22 cellular contexts compared by ENCODE assay signal in genomic region chr19:14502334-14503092, GRCh38. TPM values are rescaled to one million over a fixed set of nuclear protein-coding genes. Genes with fewer than 3 reads are reported as not detected.
DNase-seq lines count a peak whose midpoint lies in the region; ATAC-seq, FAIRE-seq and TF ChIP-seq lines count a peak whose summit lies in the region.
"Had no signal": no experiment of that assay in that cellular context is flagged by ENCODE, and none has a peak within 500 bp of the region (broad histone marks: within the 10 kb centered on the region; RNA-seq: fewer than 3 reads in every experiment).

No MANE protein-coding gene starts in this region.

- H3K27ac Mint-ChIP-seq in CD4-positive, CD25-positive, alpha-beta regulatory T cell, result peak overlapping the region in 2 of 3 donors; percentile 42 to 60
- no peak overlapping the region for H3K27ac Mint-ChIP-seq in astrocyte (ENCODE audit: unreplicated experiment)
- H3K27ac Mint-ChIP-seq: T-helper 2 cell treated with Interferon-gamma antibody and Interleukin-4, amounts not matched to agents 5 μg/mL and 100 μg/mL, for 36 hours had no signal

- peak overlapping the region in 1 of 4 donors; percentile 21 for H3K4me3 Mint-ChIP-seq in CD4-positive, CD25-positive, alpha-beta regulatory T cell
- H3K4me3 Mint-ChIP-seq in astrocyte (ENCODE audit: unreplicated experiment), result peak overlapping the region; percentile 27
- H3K4me3 Mint-ChIP-seq: T-helper 2 cell treated with Interferon-gamma antibody and Interleukin-4, amounts not matched to agents 5 μg/mL and 100 μg/mL, for 36 hours had no signal

- H3K9ac ChIP-seq in HUES6 (ENCODE audit: low read length), result peak overlapping the region; percentile 24
- H3K9ac ChIP-seq in astrocyte (ENCODE audit: low read length), result no peak overlapping the region
- no peak overlapping the region for H3K9ac ChIP-seq in liver (ENCODE audit: low read depth in 1 of 2, low read length in 2 of 2)

- whole genome bisulfite sequencing in liver, result 72% methylated on average over 11 of the region's 11 CpGs

- no peak for TF ChIP-seq CTCF in astrocyte (IDR thresholded peaks at IDR 0.05; ENCODE audit: insufficient read depth, low read depth, low read length)
- TF ChIP-seq CTCF in liver (IDR thresholded peaks at IDR 0.05; ENCODE audit: low read depth, low read length, missing input control), result no peak
- no peak for TF ChIP-seq CTCF in coronary artery (IDR thresholded peaks at IDR 0.05)

- no peaks in the 10 kb centered on the region for H3K27me3 ChIP-seq in CD4-positive, CD25-positive, alpha-beta regulatory T cell (ENCODE audit: control insufficient read depth, insufficient read depth, low read length)
- H3K27me3 ChIP-seq in HUES6 (ENCODE audit: control insufficient read depth, insufficient read depth, low read length) (no peaks in the 10 kb centered on the region), astrocyte (ENCODE audit: insufficient read depth, low read length) (no peaks in the 10 kb centered on the region), liver (ENCODE audit: control insufficient read depth in 4 of 4, insufficient read depth in 4 of 4, low read length in 3 of 4) (no peaks in the 10 kb centered on the region)
- H3K27me3 ChIP-seq: SJSA1, uterus had no signal

- H3K9me3 Mint-ChIP-seq in CD4-positive, CD25-positive, alpha-beta regulatory T cell, result no peaks in the 10 kb centered on the region
- no peaks in the 10 kb centered on the region for H3K9me3 Mint-ChIP-seq in astrocyte (ENCODE audit: unreplicated experiment)
- H3K9me3 Mint-ChIP-seq: T-helper 2 cell treated with Interferon-gamma antibody and Interleukin-4, amounts not matched to agents 5 μg/mL and 100 μg/mL, for 36 hours had no signal

- H3K4me1 Mint-ChIP-seq in CD4-positive, CD25-positive, alpha-beta regulatory T cell, result peaks cover 6 to 47% (median 28%) of the 10 kb centered on the region in 4 donors
- peaks cover 5% of the 10 kb centered on the region for H3K4me1 Mint-ChIP-seq in astrocyte (ENCODE audit: low read depth, unreplicated experiment)

- H3K36me3 Mint-ChIP-seq in CD4-positive, CD25-positive, alpha-beta regulatory T cell, result no peaks in the 10 kb centered on the region
- H3K36me3 Mint-ChIP-seq in astrocyte (ENCODE audit: low read depth, unreplicated experiment), result no peaks in the 10 kb centered on the region
- H3K36me3 Mint-ChIP-seq: CD4-positive, alpha-beta memory T cell had no signal

- H3K4me1 ChIP-seq in CD4-positive, CD25-positive, alpha-beta regulatory T cell (ENCODE audit: control insufficient read depth, insufficient read depth, low read length, poor library complexity, severe bottlenecking), result peaks cover 29% of the 10 kb centered on the region
- H3K4me1 ChIP-seq in HUES6 (ENCODE audit: control insufficient read depth, insufficient read depth, low read length), result peaks cover 5% of the 10 kb centered on the region
- peaks cover 16% of the 10 kb centered on the region for H3K4me1 ChIP-seq in astrocyte (ENCODE audit: insufficient read depth, low read length)
- H3K4me1 ChIP-seq in liver (ENCODE audit: control insufficient read depth in 4 of 4, insufficient read depth in 4 of 4, low read length in 3 of 4), result peaks cover 1 to 19% (median 17%) of the 10 kb centered on the region in 4 donors
- H3K4me1 ChIP-seq: uterus had no signal

- no peak overlapping the region for H2AFZ ChIP-seq in astrocyte (ENCODE audit: low read depth, low read length)

- H3K79me2 ChIP-seq in astrocyte (ENCODE audit: insufficient read depth, low read length), result no peaks in the 10 kb centered on the region

- H3K4me3 ChIP-seq in CD4-positive, CD25-positive, alpha-beta regulatory T cell (ENCODE audit: low read depth, low read length), result no peak overlapping the region
- H3K4me3 ChIP-seq in HUES6 (ENCODE audit: low read depth, low read length) (no peak overlapping the region), astrocyte (ENCODE audit: insufficient read depth, low read depth, low read length) (no peak overlapping the region), liver (ENCODE audit: low read depth in 1 of 3, low read length in 3 of 3) (no peak overlapping the region), coronary artery (no peak overlapping the region)
- H3K4me3 ChIP-seq: SJSA1, uterus had no signal

- no peak for TF ChIP-seq RAD21 in liver (IDR thresholded peaks at IDR 0.05)

- H3K9me3 ChIP-seq in CD4-positive, CD25-positive, alpha-beta regulatory T cell (ENCODE audit: control insufficient read depth in 2 of 2, low read length in 2 of 2), result no peaks in the 10 kb centered on the region
- no peaks in the 10 kb centered on the region for H3K9me3 ChIP-seq in HUES6 (ENCODE audit: control insufficient read depth, insufficient read depth, low read depth, low read length)
- no peaks in the 10 kb centered on the region for H3K9me3 ChIP-seq in astrocyte (ENCODE audit: insufficient read depth, low read depth, low read length)
- no peaks in the 10 kb centered on the region for H3K9me3 ChIP-seq in liver (ENCODE audit: control insufficient read depth in 4 of 4, low read length in 3 of 4)
- H3K9me3 ChIP-seq: SJSA1, uterus had no signal

- no peak for ATAC-seq in CD4-positive, CD25-positive, alpha-beta regulatory T cell (ENCODE audit: low read depth in 2 of 2)
- no peak for ATAC-seq in GM21360 (IDR thresholded peaks at IDR 0.05; ENCODE audit: unreplicated experiment)
- ATAC-seq: right cardiac atrium had no signal

- H3K27me3 Mint-ChIP-seq in CD4-positive, CD25-positive, alpha-beta regulatory T cell, result peaks cover 4% of the 10 kb centered on the region
- no peaks in the 10 kb centered on the region for H3K27me3 Mint-ChIP-seq in astrocyte (ENCODE audit: low read depth, unreplicated experiment)
- H3K27me3 Mint-ChIP-seq: CD4-positive, alpha-beta memory T cell had no signal

- no peaks in the 10 kb centered on the region for H4K20me1 ChIP-seq in astrocyte (ENCODE audit: insufficient read depth, low read length)

- H3K27ac ChIP-seq in CD4-positive, CD25-positive, alpha-beta regulatory T cell (ENCODE audit: insufficient read depth, low read length, poor library complexity, severe bottlenecking), result no peak overlapping the region
- H3K27ac ChIP-seq in HUES6 (ENCODE audit: low read depth, low read length), result no peak overlapping the region
- no peak overlapping the region for H3K27ac ChIP-seq in astrocyte (ENCODE audit: low read depth, low read length)
- peak overlapping the region in 1 of 2 donors; percentile 70 for H3K27ac ChIP-seq in liver (ENCODE audit: low read depth in 1 of 2, low read length in 2 of 2)
- no peak overlapping the region for H3K27ac ChIP-seq in coronary artery
- H3K27ac ChIP-seq: SJSA1, uterus had no signal

- DNase-seq in CD4-positive, CD25-positive, alpha-beta regulatory T cell, result no peak
- DNase-seq in astrocyte (ENCODE audit: low read depth) (no peak), coronary artery (ENCODE audit: low spot score) (no peak), AG20443 (ENCODE audit: low spot score) (no peak), DMS153 treated with DMSO at 0.1 percent for 48 hours (lab: John Stamatoyannopoulos, UW; ENCODE audit: unreplicated experiment) (no peak)
- DNase-seq: activated CD4-positive, CD25-positive, alpha-beta regulatory T cell treated with anti-CD3 and anti-CD28 coated beads, Interleukin-2, amount 50 U/mL, for 72 hours; amygdala; CD4-positive, alpha-beta memory T cell; GF-D8; GOT3; NCI-H1694; NCI-H510A treated with DMSO at 0.1 percent for 48 hours; nucleus accumbens; OCI-M1; uterus had no signal

- FAIRE-seq in astrocyte (lab: Jason Lieb, UNC), result no peak

- no peak overlapping the region for H3K4me2 ChIP-seq in astrocyte (ENCODE audit: low read length)

- no peaks in the 10 kb centered on the region for H3K36me3 ChIP-seq in CD4-positive, CD25-positive, alpha-beta regulatory T cell (ENCODE audit: control insufficient read depth, insufficient read depth, low read length)
- no peaks in the 10 kb centered on the region for H3K36me3 ChIP-seq in HUES6 (ENCODE audit: control insufficient read depth, insufficient read depth, low read length)
- no peaks in the 10 kb centered on the region for H3K36me3 ChIP-seq in astrocyte (ENCODE audit: insufficient read depth, low read length)
- no peaks in the 10 kb centered on the region for H3K36me3 ChIP-seq in liver (ENCODE audit: control insufficient read depth in 4 of 4, insufficient read depth in 3 of 4, low read depth in 1 of 4, low read length in 3 of 4)
- H3K36me3 ChIP-seq: SJSA1, uterus had no signal

TF ChIP-seq in liver, 16 proteins besides CTCF, POLR2A, EP300 and RAD21 (continues in another document):
- TF ChIP-seq RXRA (IDR thresholded peaks at IDR 0.05) (peak; percentile 68 to 83), JUND (IDR thresholded peaks at IDR 0.05) (peak in 1 of 2 donors; percentile 53), FOXA2 (IDR thresholded peaks at IDR 0.05) (peak; percentile 18), YY1 (IDR thresholded peaks at IDR 0.05) (no peak), GABPA (IDR thresholded peaks at IDR 0.05 in 1 of 2, conservative IDR thresholded peaks at IDR 0.05 in 1 of 2) (peak in 1 of 2 donors; percentile 15), SP1 (IDR thresholded peaks at IDR 0.05) (peak; percentile 62), TAF1 (conservative IDR thresholded peaks at IDR 0.05) (no peak)
- TF ChIP-seq, protein P1, sequence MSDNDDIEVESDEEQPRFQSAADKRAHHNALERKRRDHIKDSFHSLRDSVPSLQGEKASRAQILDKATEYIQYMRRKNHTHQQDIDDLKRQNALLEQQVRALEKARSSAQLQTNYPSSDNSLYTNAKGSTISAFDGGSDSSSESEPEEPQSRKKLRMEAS (IDR thresholded peaks at IDR 0.05), result no peak

RNA-seq across cellular contexts. Expression of gene GIPC1, which starts 6.6 kb away (rescaled TPM):
- total RNA-seq in CD4-positive, CD25-positive, alpha-beta regulatory T cell, result 37.5 TPM
- polyA plus RNA-seq in CD4-positive, CD25-positive, alpha-beta regulatory T cell, result 10 to 100 TPM; 44.0 to 62.0 (median 55.7) TPM
- 145 and 169 TPM in 2 replicates for total RNA-seq in astrocyte
- 10 to 100 TPM; 18.4 to 31.7 TPM for total RNA-seq in liver
- polyA plus RNA-seq in liver, result 10 to 100 TPM; 19.4 to 34.5 TPM

RNA-seq across cellular contexts. Expression of gene DNAJB1, which starts 15.7 kb away (rescaled TPM):
- 754 TPM for total RNA-seq in CD4-positive, CD25-positive, alpha-beta regulatory T cell
- polyA plus RNA-seq in CD4-positive, CD25-positive, alpha-beta regulatory T cell, result 100 to 1,000 TPM; 302 to 349 (median 332) TPM
- 100 and 105 TPM in 2 replicates for total RNA-seq in astrocyte
- total RNA-seq in liver, result 10 to 100 TPM; 32.5 to 43.0 TPM
- 10 to 100 TPM; 29.4 to 36.5 TPM for polyA plus RNA-seq in liver

RNA-seq across cellular contexts. Expression of gene TECR, which starts 26.9 kb away (rescaled TPM):
- 159 TPM for total RNA-seq in CD4-positive, CD25-positive, alpha-beta regulatory T cell
- polyA plus RNA-seq in CD4-positive, CD25-positive, alpha-beta regulatory T cell, result 100 to 1,000 TPM; 304 to 351 (median 335) TPM
- total RNA-seq in astrocyte (106 and 110 TPM in 2 replicates), liver (10 to 100 TPM; 26.4 to 35.3 TPM)
- polyA plus RNA-seq in liver, result 100 to 1,000 TPM in 1 of 2 donors, 10 to 100 TPM in 1; 86.3 to 157 TPM

RNA-seq across cellular contexts. Expression of gene PTGER1, which starts 27.4 kb away (rescaled TPM):
- not detected for total RNA-seq in CD4-positive, CD25-positive, alpha-beta regulatory T cell
- polyA plus RNA-seq in CD4-positive, CD25-positive, alpha-beta regulatory T cell, result not detected
- 0.41 and 0.91 TPM in 2 replicates for total RNA-seq in astrocyte
- under 1 TPM in 1 of 2 donors, not detected in 1; 0.42 TPM for total RNA-seq in liver
- under 1 TPM; 0.15 to 0.22 TPM for polyA plus RNA-seq in liver
- total RNA-seq: CD4-positive, alpha-beta memory T cell; HT-29; SJSA1 had no signal
- polyA plus RNA-seq: CD4-positive, alpha-beta memory T cell; right cardiac atrium had no signal
